Comparison of ENCODE assay signal across 27 cellular contexts in genomic region chr5:6161257-6161656, GRCh38.
"Had no signal": no experiment of that assay in that cellular context is flagged by ENCODE, and none has a peak within 500 bp of the region (broad histone marks: within the 10 kb centered on the region; RNA-seq: fewer than 3 reads in every experiment).

No MANE protein-coding gene starts in this region.

- H3K9me3 Mint-ChIP-seq: activated CD4-positive, alpha-beta T cell treated with anti-CD3 and anti-CD28 coated beads, Interleukin-2, amount 10 ng/mL, durations not matched to agents 7 days and 5 days; activated CD8-positive, alpha-beta T cell treated with anti-CD3 and anti-CD28 coated beads for 36 hours; activated naive CD4-positive, alpha-beta T cell treated with anti-CD3 and anti-CD28 coated beads for 36 hours; activated naive CD4-positive, alpha-beta T cell treated with anti-CD3 and anti-CD28 coated beads, Interleukin-2, amount 50 U/mL, for 24 hours; activated naive CD8-positive, alpha-beta T cell treated with anti-CD3 and anti-CD28 coated beads, Interleukin-2, amount 10 ng/mL, durations not matched to agents 7 days and 5 days; activated T-helper 1 cell treated with anti-CD3 and anti-CD28 coated beads, Interleukin-12 subunit alpha, Interleukin-12 subunit beta, Interleukin-2, Interleukin-4 antibody, amounts not matched to agents 30 ng/mL and 10 ng/mL and 1 ng/mL, durations not matched to agents 14 hours and 24 hours and 36 hours; activated T-helper 2 cell treated with anti-CD3 and anti-CD28 coated beads, Interferon-gamma antibody, Interleukin-2, Interleukin-4, amounts not matched to agents 10 μg/mL and 5 μg/mL and 100 μg/mL, durations not matched to agents 14 hours and 24 hours and 36 hours; effector memory CD8-positive, alpha-beta T cell had no signal

- H3K4me1 Mint-ChIP-seq: activated CD4-positive, alpha-beta T cell treated with anti-CD3 and anti-CD28 coated beads for 36 hours; activated CD4-positive, alpha-beta T cell treated with anti-CD3 and anti-CD28 coated beads, Interleukin-2, amount 10 ng/mL, durations not matched to agents 7 days and 5 days; activated naive CD4-positive, alpha-beta T cell treated with anti-CD3 and anti-CD28 coated beads, Interleukin-2, amount 50 U/mL, for 24 hours; activated naive CD8-positive, alpha-beta T cell treated with anti-CD3 and anti-CD28 coated beads, Interleukin-2, amount 10 ng/mL, durations not matched to agents 7 days and 5 days; central memory CD8-positive, alpha-beta T cell had no signal

- ATAC-seq: activated CD4-positive, alpha-beta T cell treated with anti-CD3 and anti-CD28 coated beads for 36 hours; activated CD8-positive, alpha-beta T cell treated with anti-CD3 and anti-CD28 coated beads for 36 hours; effector memory CD8-positive, alpha-beta T cell; heart left ventricle had no signal

- H3K4me3 Mint-ChIP-seq: activated CD4-positive, alpha-beta T cell treated with anti-CD3 and anti-CD28 coated beads for 36 hours; activated CD4-positive, alpha-beta T cell treated with anti-CD3 and anti-CD28 coated beads, Interleukin-2, amount 10 ng/mL, durations not matched to agents 7 days and 5 days; activated CD8-positive, alpha-beta T cell treated with anti-CD3 and anti-CD28 coated beads for 36 hours; activated naive CD4-positive, alpha-beta T cell treated with anti-CD3 and anti-CD28 coated beads for 36 hours; activated naive CD4-positive, alpha-beta T cell treated with anti-CD3 and anti-CD28 coated beads, Interleukin-2, amount 50 U/mL, for 24 hours; activated naive CD8-positive, alpha-beta T cell treated with anti-CD3 and anti-CD28 coated beads, Interleukin-2, amount 10 ng/mL, durations not matched to agents 7 days and 5 days; activated T-helper 1 cell treated with anti-CD3 and anti-CD28 coated beads, Interleukin-12 subunit alpha, Interleukin-12 subunit beta, Interleukin-2, Interleukin-4 antibody, amounts not matched to agents 30 ng/mL and 10 ng/mL and 1 ng/mL, durations not matched to agents 14 hours and 24 hours and 36 hours; central memory CD8-positive, alpha-beta T cell; effector memory CD8-positive, alpha-beta T cell had no signal

- H3K36me3 Mint-ChIP-seq: activated naive CD4-positive, alpha-beta T cell treated with anti-CD3 and anti-CD28 coated beads, Interleukin-2, amount 50 U/mL, for 24 hours; activated naive CD8-positive, alpha-beta T cell treated with anti-CD3 and anti-CD28 coated beads, Interleukin-2, amount 10 ng/mL, durations not matched to agents 7 days and 5 days had no signal

- DNase-seq: activated CD4-positive, alpha-beta T cell treated with anti-CD3 and anti-CD28 coated beads for 36 hours; activated CD4-positive, alpha-beta T cell treated with anti-CD3 and anti-CD28 coated beads, Interleukin-2, amount 10 ng/mL, durations not matched to agents 7 days and 5 days; activated CD4-positive, alpha-beta T cell treated with anti-CD3 and anti-CD28 coated beads, Interleukin-2, amount 50 U/mL, for 48 hours; activated CD4-positive, CD25-positive, alpha-beta regulatory T cell; activated CD4-positive, CD25-positive, alpha-beta regulatory T cell treated with anti-CD3 and anti-CD28 coated beads, Interleukin-2, amount 50 U/mL, for 72 hours; activated CD8-positive, alpha-beta memory T cell treated with anti-CD3 and anti-CD28 coated beads for 24 hours; activated CD8-positive, alpha-beta T cell treated with anti-CD3 and anti-CD28 coated beads for 36 hours; activated effector memory CD4-positive, alpha-beta T cell treated with anti-CD3 and anti-CD28 coated beads, Interleukin-2, amount 50 U/mL, for 16 hours; activated naive CD4-positive, alpha-beta T cell treated with anti-CD3 and anti-CD28 coated beads for 36 hours; activated naive CD8-positive, alpha-beta T cell treated with anti-CD3 and anti-CD28 coated beads, Interleukin-2, amount 10 ng/mL, durations not matched to agents 7 days and 5 days; activated T-cell treated with anti-CD3 and anti-CD28 coated beads, Interleukin-2, amount 50 U/mL, for 48 hours; brain microvascular endothelial cell; cortex of kidney; dermis blood vessel endothelial cell; effector CD4-positive, alpha-beta T cell; effector memory CD8-positive, alpha-beta T cell; erythroblast; foreskin fibroblast; heart left ventricle; T-helper 2 cell had no signal

- H3K36me3 ChIP-seq: ascending aorta, brain microvascular endothelial cell, heart left ventricle had no signal

- H3K27ac ChIP-seq: ascending aorta, brain microvascular endothelial cell, heart left ventricle had no signal

- H3K4me1 ChIP-seq: ascending aorta, heart left ventricle had no signal

- H3K4me3 ChIP-seq: ascending aorta, heart left ventricle had no signal

- H3K27me3 Mint-ChIP-seq: activated CD4-positive, alpha-beta T cell treated with anti-CD3 and anti-CD28 coated beads, Interleukin-2, amount 10 ng/mL, durations not matched to agents 7 days and 5 days had no signal

- H3K27me3 ChIP-seq: ascending aorta, brain microvascular endothelial cell had no signal

- H3K9me3 ChIP-seq: ascending aorta, heart left ventricle had no signal

- H3K27ac Mint-ChIP-seq: activated CD4-positive, alpha-beta T cell treated with anti-CD3 and anti-CD28 coated beads for 36 hours; activated CD4-positive, alpha-beta T cell treated with anti-CD3 and anti-CD28 coated beads, Interleukin-2, amount 10 ng/mL, durations not matched to agents 7 days and 5 days; activated CD8-positive, alpha-beta T cell treated with anti-CD3 and anti-CD28 coated beads for 36 hours; activated naive CD4-positive, alpha-beta T cell treated with anti-CD3 and anti-CD28 coated beads for 36 hours; activated naive CD4-positive, alpha-beta T cell treated with anti-CD3 and anti-CD28 coated beads, Interleukin-2, amount 50 U/mL, for 24 hours; activated naive CD8-positive, alpha-beta T cell treated with anti-CD3 and anti-CD28 coated beads, Interleukin-2, amount 10 ng/mL, durations not matched to agents 7 days and 5 days; activated T-helper 1 cell treated with anti-CD3 and anti-CD28 coated beads, Interleukin-12 subunit alpha, Interleukin-12 subunit beta, Interleukin-2, Interleukin-4 antibody, amounts not matched to agents 30 ng/mL and 10 ng/mL and 1 ng/mL, durations not matched to agents 14 hours and 24 hours and 36 hours; activated T-helper 2 cell treated with anti-CD3 and anti-CD28 coated beads, Interferon-gamma antibody, Interleukin-2, Interleukin-4, amounts not matched to agents 10 μg/mL and 5 μg/mL and 100 μg/mL, durations not matched to agents 14 hours and 24 hours and 36 hours; effector memory CD8-positive, alpha-beta T cell had no signal

- FAIRE-seq: bronchial epithelial cell, frontal cortex had no signal
